In the genomic region with DNA sequence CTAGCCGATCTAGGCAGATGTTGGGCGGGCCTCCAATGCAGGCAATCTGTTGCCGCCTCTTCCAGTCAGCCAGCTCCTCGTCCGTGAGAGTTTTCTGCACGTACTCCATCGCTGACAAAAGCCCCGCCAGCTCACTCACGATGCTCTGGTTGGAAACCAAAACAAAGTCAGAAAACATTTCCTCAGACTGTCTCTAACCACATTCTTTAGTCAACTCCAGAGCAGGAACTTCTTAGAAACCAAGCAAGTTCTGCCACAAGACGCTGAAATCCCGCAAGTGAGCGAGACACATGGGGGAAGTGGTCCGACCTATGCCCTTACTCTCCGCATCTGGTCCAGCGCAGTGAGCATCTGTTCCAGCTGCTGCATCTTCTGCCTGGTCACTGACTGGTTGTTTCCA, we compare ENCODE assay signal across 8 cellular contexts. TPM values are rescaled to one million over a fixed set of nuclear protein-coding genes. Genes with fewer than 3 reads are reported as not detected.
DNase-seq lines count a peak whose midpoint lies in the region; ATAC-seq and TF ChIP-seq lines count a peak whose summit lies in the region.

No MANE protein-coding gene starts in this region.

- H2BK12ac ChIP-seq in mesenchymal stem cell (ENCODE audit: low read length in 2 of 2), result no peak overlapping the region

- H3K79me2 ChIP-seq in GM23248 (ENCODE audit: insufficient read depth), result peaks cover 69% of the 10 kb centered on the region

- H3K36me3 ChIP-seq in GM23248 (ENCODE audit: low read depth), result peaks cover 61% of the 10 kb centered on the region
- H3K36me3 ChIP-seq in mesenchymal stem cell (ENCODE audit: control insufficient read depth in 1 of 2, insufficient read depth in 2 of 2, low read depth in 1 of 2, low read length in 2 of 2), result peaks cover 52 to 91% of the 10 kb centered on the region in 2 experiments

- no peak overlapping the region for H2BK5ac ChIP-seq in mesenchymal stem cell (ENCODE audit: low read depth, low read length, poor library complexity, severe bottlenecking)

- peak overlapping the region; percentile 56 for H3K4me3 Mint-ChIP-seq in activated CD8-positive, alpha-beta T cell treated with anti-CD3 and anti-CD28 coated beads for 36 hours

- H3K9me3 Mint-ChIP-seq in activated CD8-positive, alpha-beta T cell treated with anti-CD3 and anti-CD28 coated beads for 36 hours, result no peaks in the 10 kb centered on the region

- H4K91ac ChIP-seq in mesenchymal stem cell (ENCODE audit: low read length), result no peak overlapping the region

- H3K4me3 ChIP-seq in GM23248, result no peak overlapping the region
- no peak overlapping the region for H3K4me3 ChIP-seq in mesenchymal stem cell (ENCODE audit: insufficient read depth in 1 of 2, low read depth in 1 of 2, low read length in 2 of 2)

- intact Hi-C loops in activated CD8-positive, alpha-beta T cell treated with anti-CD3 and anti-CD28 coated beads for 36 hours (cut with micrococcal nuclease), result no loop called here

- no peaks in the 10 kb centered on the region for H3K9me2 ChIP-seq in GM23248 (ENCODE audit: insufficient read depth)

- H2AK5ac ChIP-seq in mesenchymal stem cell (ENCODE audit: low read length, severe bottlenecking), result no peak overlapping the region

- no peaks in the 10 kb centered on the region for H3K27me3 ChIP-seq in GM23248 (replicated peaks; ENCODE audit: insufficient read depth)
- H3K27me3 ChIP-seq in mesenchymal stem cell (ENCODE audit: control insufficient read depth in 1 of 2, insufficient read depth in 1 of 2, low read length in 2 of 2), result no peaks in the 10 kb centered on the region

- POLR2A ChIA-PET in activated CD8-positive, alpha-beta T cell treated with anti-CD3 and anti-CD28 coated beads for 36 hours (lab: Charles Lee), result interaction anchor here (1.0 to 4.2 kb wide), 2 partner anchors 51 to 85 kb away, joined by 4 to 24 read pairs; a partner anchor contains a TSS

- no peak for TF ChIP-seq CTCF in AG09319 (IDR thresholded peaks at IDR 0.05; ENCODE audit: low read depth, low read length)
- TF ChIP-seq CTCF in activated CD8-positive, alpha-beta T cell treated with anti-CD3 and anti-CD28 coated beads for 36 hours (IDR thresholded peaks at IDR 0.05), result no peak

- no peak overlapping the region for H4K8ac ChIP-seq in mesenchymal stem cell (ENCODE audit: low read length)

- H3K9ac ChIP-seq in GM23248, result peak overlapping the region; percentile 72
- no peak overlapping the region for H3K9ac ChIP-seq in mesenchymal stem cell (ENCODE audit: low read length)

- H3K36me3 Mint-ChIP-seq in activated CD8-positive, alpha-beta T cell treated with anti-CD3 and anti-CD28 coated beads for 36 hours (ENCODE audit: low read depth), result peaks cover 79% of the 10 kb centered on the region

- no peak overlapping the region for H3K23ac ChIP-seq in mesenchymal stem cell (ENCODE audit: low read length in 2 of 2)

- in situ Hi-C loops in GM23248 (cut with MboI), result no loop called here

- peak; percentile 90 for DNase-seq in AG09319 (ENCODE audit: extremely low read depth, low read depth)
- peak; percentile 98 for DNase-seq in GM23248
- DNase-seq in activated CD8-positive, alpha-beta T cell treated with anti-CD3 and anti-CD28 coated beads for 36 hours, result peak; percentile 92
- DNase-seq in mesenchymal stem cell, result peak; percentile 95
- no peak for DNase-seq in midbrain (lab: John Stamatoyannopoulos, UW)
- DNase-seq in superior temporal gyrus (ENCODE audit: extremely low spot score), result no peak
- no peak for DNase-seq in HK-2 (ENCODE audit: unreplicated experiment)

- no peaks in the 10 kb centered on the region for H4K20me1 ChIP-seq in GM23248 (ENCODE audit: insufficient read depth)

- H3K79me1 ChIP-seq in mesenchymal stem cell (replicated peaks; ENCODE audit: low read length, poor library complexity, severe bottlenecking), result peaks cover 36% of the 10 kb centered on the region

- H2BK15ac ChIP-seq in mesenchymal stem cell (ENCODE audit: low read depth, poor library complexity, severe bottlenecking), result no peak overlapping the region

- CTCF ChIA-PET in activated CD8-positive, alpha-beta T cell treated with anti-CD3 and anti-CD28 coated beads for 36 hours (lab: Charles Lee), result interaction anchor here (0.9 to 30.6 kb wide), 5 partner anchors 12 to 62 kb away, joined by 3 to 968 read pairs (median 5); a partner anchor contains a TSS

- H3K27ac ChIP-seq in GM23248 (peak overlapping the region; percentile 91), mesenchymal stem cell (ENCODE audit: low read length, poor library complexity, severe bottlenecking) (no peak overlapping the region)

- H3K4me2 ChIP-seq in GM23248 (ENCODE audit: unreplicated experiment), result peak overlapping the region; percentile 23
- no peak overlapping the region for H3K4me2 ChIP-seq in mesenchymal stem cell (ENCODE audit: low read length, poor library complexity, severe bottlenecking)

- H3K27me3 Mint-ChIP-seq in activated CD8-positive, alpha-beta T cell treated with anti-CD3 and anti-CD28 coated beads for 36 hours, result no peaks in the 10 kb centered on the region

- H3K27ac Mint-ChIP-seq in activated CD8-positive, alpha-beta T cell treated with anti-CD3 and anti-CD28 coated beads for 36 hours, result peak overlapping the region; percentile 89

- H3K9me3 ChIP-seq in GM23248 (ENCODE audit: low read depth) (no peaks in the 10 kb centered on the region), mesenchymal stem cell (ENCODE audit: control insufficient read depth, low read length) (no peaks in the 10 kb centered on the region)

- H2AFZ ChIP-seq in GM23248 (no peak overlapping the region), mesenchymal stem cell (ENCODE audit: low read depth, low read length) (no peak overlapping the region)

- no peak overlapping the region for H3K18ac ChIP-seq in mesenchymal stem cell (ENCODE audit: low read depth in 1 of 2, low read length in 2 of 2)

- H3F3A ChIP-seq in GM23248 (ENCODE audit: insufficient read depth), result peaks cover 32% of the 10 kb centered on the region

- no peak overlapping the region for H2BK120ac ChIP-seq in mesenchymal stem cell (ENCODE audit: low read depth, low read length)

- peaks cover 9% of the 10 kb centered on the region for H3K4me1 ChIP-seq in GM23248 (ENCODE audit: insufficient read depth)
- peaks cover 7% of the 10 kb centered on the region for H3K4me1 ChIP-seq in mesenchymal stem cell (ENCODE audit: control insufficient read depth, insufficient read depth, low read depth, low read length)

- ATAC-seq in activated CD8-positive, alpha-beta T cell treated with anti-CD3 and anti-CD28 coated beads for 36 hours, result peak; percentile 62
- no peak for ATAC-seq in GM21528 (IDR thresholded peaks at IDR 0.05; ENCODE audit: low FRiP score, unreplicated experiment)

- H3K4ac ChIP-seq in mesenchymal stem cell (ENCODE audit: low read depth in 1 of 2, low read length in 2 of 2), result peak overlapping the region in 1 of 2 experiments; percentile 61

- 13 to 21% methylated on average over 15 of the region's 15 CpGs for WGBS in GM23248 (ENCODE audit: low coverage in 1 of 2, low lambda C conversion rate in 2 of 2, missing lambda C conversion rate in 2 of 2), 2 experiments
- WGBS in mesenchymal stem cell, result 65% methylated on average over 15 of the region's 15 CpGs

- H3K4me1 Mint-ChIP-seq in activated CD8-positive, alpha-beta T cell treated with anti-CD3 and anti-CD28 coated beads for 36 hours (ENCODE audit: low read depth), result peaks cover 77% of the 10 kb centered on the region

- no peak overlapping the region for H3K14ac ChIP-seq in mesenchymal stem cell (ENCODE audit: low read length in 2 of 2)

RNA-seq across cellular contexts. Expression of a gene that starts 49.1 kb away (rescaled TPM):
- total RNA-seq in GM23248 (2014; rRNA removed; shearing (Covaris generic)), result 21.2 and 26.3 TPM in 2 replicates
- polyA plus RNA-seq in GM23248 (2016; fragmentation: Nextera tagmentation; extraction: Ambion mirVana), result 6.7 and 6.8 TPM in 2 replicates
- total RNA-seq in activated CD8-positive, alpha-beta T cell treated with anti-CD3 and anti-CD28 coated beads for 36 hours, result 100 to 1,000 TPM; 163 to 190 TPM
- polyA plus RNA-seq in mesenchymal stem cell (2013, experiment 1 of 2), result 4.0 TPM
- polyA plus RNA-seq in mesenchymal stem cell (2013, experiment 2 of 2), result 3.2 TPM

RNA-seq across cellular contexts. Expression of a gene that starts 50.8 kb away (rescaled TPM):
- 79.4 and 84.1 TPM in 2 replicates for total RNA-seq in GM23248 (2014; rRNA removed; shearing (Covaris generic))
- polyA plus RNA-seq in GM23248 (2016; fragmentation: Nextera tagmentation; extraction: Ambion mirVana), result 112 and 115 TPM in 2 replicates
- total RNA-seq in activated CD8-positive, alpha-beta T cell treated with anti-CD3 and anti-CD28 coated beads for 36 hours, result 100 to 1,000 TPM; 276 to 286 TPM
- polyA plus RNA-seq in mesenchymal stem cell (2013, experiment 1 of 2), result 67.6 TPM
- 66.8 TPM for polyA plus RNA-seq in mesenchymal stem cell (2013, experiment 2 of 2)

Comparison
In these comparisons a context has a peak if more than half of its experiments do, and no peak if none do; other contexts are left out.
1. DNase-seq: peak in AG09319 (single experiment), GM23248 (single experiment), activated CD8-positive, alpha-beta T cell treated with anti-CD3 and anti-CD28 coated beads for 36 hours (single experiment) and mesenchymal stem cell (single experiment); none in midbrain (single experiment), superior temporal gyrus (single experiment) and HK-2 (single experiment).